ENCODE assay signal across 1 cellular context in the genomic region with DNA sequence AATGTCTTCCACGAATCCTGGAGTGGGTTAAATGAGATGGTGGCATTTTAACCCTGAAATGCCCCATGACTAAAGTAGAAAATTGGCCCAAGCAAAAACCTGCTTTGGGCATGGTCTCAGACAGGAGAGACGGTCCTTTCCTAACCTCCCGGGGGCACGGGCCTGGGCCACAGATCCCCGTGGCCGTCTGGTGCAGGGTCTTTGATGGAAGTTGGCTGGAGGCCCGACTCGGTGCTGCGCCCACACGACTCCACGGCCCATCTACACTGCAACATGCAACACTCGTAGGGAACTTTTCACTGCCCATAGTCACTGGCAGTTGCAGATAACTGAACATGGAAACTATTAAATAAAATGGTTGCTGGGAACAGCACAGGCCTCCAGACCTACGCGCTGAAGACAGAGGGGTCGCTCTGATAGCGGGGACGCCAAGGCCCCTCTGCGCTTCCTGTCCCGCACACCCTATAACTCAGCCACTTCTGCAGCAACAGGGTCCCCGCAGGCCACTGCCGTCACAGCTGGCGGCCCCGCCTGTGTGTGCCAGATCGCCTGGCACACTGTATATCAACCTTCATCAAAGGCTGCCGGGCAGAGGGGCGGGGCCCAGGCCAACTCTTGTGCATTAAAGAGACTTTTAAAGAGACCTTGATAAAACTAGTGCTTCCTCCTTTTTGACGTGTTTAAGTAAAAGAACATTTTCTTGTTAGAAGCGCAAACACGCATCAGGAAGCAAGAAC.
TF ChIP-seq lines count a peak whose summit lies in the region.

No MANE protein-coding gene starts in this region.

TF ChIP-seq in H1, 55 proteins besides CTCF, POLR2A, EP300 and RAD21:
- no peak for TF ChIP-seq NANOG (IDR thresholded peaks at IDR 0.05; ENCODE audit: insufficient read depth, low read depth, low read length, poor library complexity, severe bottlenecking)
- TF ChIP-seq CHD2 (IDR thresholded peaks at IDR 0.05; ENCODE audit: low read length) = no peak
- TF ChIP-seq SAP30 (IDR thresholded peaks at IDR 0.05; ENCODE audit: insufficient read depth, insufficient replicate concordance, low read length) = no peak
- no peak for TF ChIP-seq HDAC2 (IDR thresholded peaks at IDR 0.05; ENCODE audit: borderline replicate concordance in 1 of 2, low read depth in 2 of 2, low read length in 2 of 2)
- no peak for TF ChIP-seq SIN3A (conservative IDR thresholded peaks at IDR 0.05 in 1 of 2, IDR thresholded peaks at IDR 0.05 in 1 of 2; ENCODE audit: low read depth in 1 of 2, low read length in 2 of 2)
- TF ChIP-seq, protein P1, sequence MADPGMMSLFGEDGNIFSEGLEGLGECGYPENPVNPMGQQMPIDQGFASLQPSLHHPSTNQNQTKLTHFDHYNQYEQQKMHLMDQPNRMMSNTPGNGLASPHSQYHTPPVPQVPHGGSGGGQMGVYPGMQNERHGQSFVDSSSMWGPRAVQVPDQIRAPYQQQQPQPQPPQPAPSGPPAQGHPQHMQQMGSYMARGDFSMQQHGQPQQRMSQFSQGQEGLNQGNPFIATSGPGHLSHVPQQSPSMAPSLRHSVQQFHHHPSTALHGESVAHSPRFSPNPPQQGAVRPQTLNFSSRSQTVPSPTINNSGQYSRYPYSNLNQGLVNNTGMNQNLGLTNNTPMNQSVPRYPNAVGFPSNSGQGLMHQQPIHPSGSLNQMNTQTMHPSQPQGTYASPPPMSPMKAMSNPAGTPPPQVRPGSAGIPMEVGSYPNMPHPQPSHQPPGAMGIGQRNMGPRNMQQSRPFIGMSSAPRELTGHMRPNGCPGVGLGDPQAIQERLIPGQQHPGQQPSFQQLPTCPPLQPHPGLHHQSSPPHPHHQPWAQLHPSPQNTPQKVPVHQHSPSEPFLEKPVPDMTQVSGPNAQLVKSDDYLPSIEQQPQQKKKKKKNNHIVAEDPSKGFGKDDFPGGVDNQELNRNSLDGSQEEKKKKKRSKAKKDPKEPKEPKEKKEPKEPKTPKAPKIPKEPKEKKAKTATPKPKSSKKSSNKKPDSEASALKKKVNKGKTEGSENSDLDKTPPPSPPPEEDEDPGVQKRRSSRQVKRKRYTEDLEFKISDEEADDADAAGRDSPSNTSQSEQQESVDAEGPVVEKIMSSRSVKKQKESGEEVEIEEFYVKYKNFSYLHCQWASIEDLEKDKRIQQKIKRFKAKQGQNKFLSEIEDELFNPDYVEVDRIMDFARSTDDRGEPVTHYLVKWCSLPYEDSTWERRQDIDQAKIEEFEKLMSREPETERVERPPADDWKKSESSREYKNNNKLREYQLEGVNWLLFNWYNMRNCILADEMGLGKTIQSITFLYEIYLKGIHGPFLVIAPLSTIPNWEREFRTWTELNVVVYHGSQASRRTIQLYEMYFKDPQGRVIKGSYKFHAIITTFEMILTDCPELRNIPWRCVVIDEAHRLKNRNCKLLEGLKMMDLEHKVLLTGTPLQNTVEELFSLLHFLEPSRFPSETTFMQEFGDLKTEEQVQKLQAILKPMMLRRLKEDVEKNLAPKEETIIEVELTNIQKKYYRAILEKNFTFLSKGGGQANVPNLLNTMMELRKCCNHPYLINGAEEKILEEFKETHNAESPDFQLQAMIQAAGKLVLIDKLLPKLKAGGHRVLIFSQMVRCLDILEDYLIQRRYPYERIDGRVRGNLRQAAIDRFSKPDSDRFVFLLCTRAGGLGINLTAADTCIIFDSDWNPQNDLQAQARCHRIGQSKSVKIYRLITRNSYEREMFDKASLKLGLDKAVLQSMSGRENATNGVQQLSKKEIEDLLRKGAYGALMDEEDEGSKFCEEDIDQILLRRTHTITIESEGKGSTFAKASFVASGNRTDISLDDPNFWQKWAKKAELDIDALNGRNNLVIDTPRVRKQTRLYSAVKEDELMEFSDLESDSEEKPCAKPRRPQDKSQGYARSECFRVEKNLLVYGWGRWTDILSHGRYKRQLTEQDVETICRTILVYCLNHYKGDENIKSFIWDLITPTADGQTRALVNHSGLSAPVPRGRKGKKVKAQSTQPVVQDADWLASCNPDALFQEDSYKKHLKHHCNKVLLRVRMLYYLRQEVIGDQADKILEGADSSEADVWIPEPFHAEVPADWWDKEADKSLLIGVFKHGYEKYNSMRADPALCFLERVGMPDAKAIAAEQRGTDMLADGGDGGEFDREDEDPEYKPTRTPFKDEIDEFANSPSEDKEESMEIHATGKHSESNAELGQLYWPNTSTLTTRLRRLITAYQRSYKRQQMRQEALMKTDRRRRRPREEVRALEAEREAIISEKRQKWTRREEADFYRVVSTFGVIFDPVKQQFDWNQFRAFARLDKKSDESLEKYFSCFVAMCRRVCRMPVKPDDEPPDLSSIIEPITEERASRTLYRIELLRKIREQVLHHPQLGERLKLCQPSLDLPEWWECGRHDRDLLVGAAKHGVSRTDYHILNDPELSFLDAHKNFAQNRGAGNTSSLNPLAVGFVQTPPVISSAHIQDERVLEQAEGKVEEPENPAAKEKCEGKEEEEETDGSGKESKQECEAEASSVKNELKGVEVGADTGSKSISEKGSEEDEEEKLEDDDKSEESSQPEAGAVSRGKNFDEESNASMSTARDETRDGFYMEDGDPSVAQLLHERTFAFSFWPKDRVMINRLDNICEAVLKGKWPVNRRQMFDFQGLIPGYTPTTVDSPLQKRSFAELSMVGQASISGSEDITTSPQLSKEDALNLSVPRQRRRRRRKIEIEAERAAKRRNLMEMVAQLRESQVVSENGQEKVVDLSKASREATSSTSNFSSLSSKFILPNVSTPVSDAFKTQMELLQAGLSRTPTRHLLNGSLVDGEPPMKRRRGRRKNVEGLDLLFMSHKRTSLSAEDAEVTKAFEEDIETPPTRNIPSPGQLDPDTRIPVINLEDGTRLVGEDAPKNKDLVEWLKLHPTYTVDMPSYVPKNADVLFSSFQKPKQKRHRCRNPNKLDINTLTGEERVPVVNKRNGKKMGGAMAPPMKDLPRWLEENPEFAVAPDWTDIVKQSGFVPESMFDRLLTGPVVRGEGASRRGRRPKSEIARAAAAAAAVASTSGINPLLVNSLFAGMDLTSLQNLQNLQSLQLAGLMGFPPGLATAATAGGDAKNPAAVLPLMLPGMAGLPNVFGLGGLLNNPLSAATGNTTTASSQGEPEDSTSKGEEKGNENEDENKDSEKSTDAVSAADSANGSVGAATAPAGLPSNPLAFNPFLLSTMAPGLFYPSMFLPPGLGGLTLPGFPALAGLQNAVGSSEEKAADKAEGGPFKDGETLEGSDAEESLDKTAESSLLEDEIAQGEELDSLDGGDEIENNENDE (IDR thresholded peaks at IDR 0.05; ENCODE audit: insufficient replicate concordance, low read length) = no peak
- no peak for TF ChIP-seq GABPA (IDR thresholded peaks at IDR 0.05; ENCODE audit: borderline replicate concordance, insufficient read depth, low read length)
- no peak for TF ChIP-seq RFX5 (IDR thresholded peaks at IDR 0.05; ENCODE audit: borderline replicate concordance, low read depth, low read length)
- TF ChIP-seq, protein P2, sequence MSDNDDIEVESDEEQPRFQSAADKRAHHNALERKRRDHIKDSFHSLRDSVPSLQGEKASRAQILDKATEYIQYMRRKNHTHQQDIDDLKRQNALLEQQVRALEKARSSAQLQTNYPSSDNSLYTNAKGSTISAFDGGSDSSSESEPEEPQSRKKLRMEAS (IDR thresholded peaks at IDR 0.05) = no peak
- TF ChIP-seq, protein P3, sequence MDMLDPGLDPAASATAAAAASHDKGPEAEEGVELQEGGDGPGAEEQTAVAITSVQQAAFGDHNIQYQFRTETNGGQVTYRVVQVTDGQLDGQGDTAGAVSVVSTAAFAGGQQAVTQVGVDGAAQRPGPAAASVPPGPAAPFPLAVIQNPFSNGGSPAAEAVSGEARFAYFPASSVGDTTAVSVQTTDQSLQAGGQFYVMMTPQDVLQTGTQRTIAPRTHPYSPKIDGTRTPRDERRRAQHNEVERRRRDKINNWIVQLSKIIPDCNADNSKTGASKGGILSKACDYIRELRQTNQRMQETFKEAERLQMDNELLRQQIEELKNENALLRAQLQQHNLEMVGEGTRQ (IDR thresholded peaks at IDR 0.05; ENCODE audit: low read length) = no peak
- no peak for TF ChIP-seq TAF7 (optimal IDR thresholded peaks at IDR 0.05; ENCODE audit: borderline replicate concordance, low read depth, low read length)
- TF ChIP-seq EGR1 (IDR thresholded peaks at IDR 0.05; ENCODE audit: borderline replicate concordance, low read depth, low read length) = no peak
